Comparison of ENCODE assay signal across 27 cellular contexts in the genomic region with DNA sequence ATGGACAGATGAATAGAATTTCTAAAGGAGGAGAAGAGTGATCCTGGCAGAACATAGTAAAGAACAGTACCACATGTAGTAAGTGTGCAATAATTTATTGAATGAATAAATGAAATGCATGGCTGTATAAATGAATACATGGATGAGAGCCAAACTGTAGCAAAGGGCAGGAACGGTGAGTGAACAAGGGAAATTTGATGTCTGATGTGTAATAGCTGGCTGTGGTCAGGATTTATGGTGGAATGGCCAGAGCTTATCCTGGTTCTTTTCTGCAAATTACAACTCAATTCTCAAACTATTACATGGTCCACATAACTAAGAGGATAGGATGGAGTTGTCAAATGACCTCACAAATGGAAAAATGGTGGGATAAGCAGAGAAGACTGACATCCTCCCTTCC. TPM values are rescaled to one million over a fixed set of nuclear protein-coding genes. Genes with fewer than 3 reads are reported as not detected.
"Had no signal": no experiment of that assay in that cellular context is flagged by ENCODE, and none has a peak within 500 bp of the region (broad histone marks: within the 10 kb centered on the region; RNA-seq: fewer than 3 reads in every experiment).

No MANE protein-coding gene starts in this region.

- H3K36me3 ChIP-seq: cardiac muscle cell, SJCRH30, WERI-Rb-1 had no signal

- H3K4me3 ChIP-seq: cardiac muscle cell, PC-9, SJCRH30, SK-N-MC had no signal

- H3K27me3 ChIP-seq: cardiac muscle cell, SJCRH30 had no signal

- H3K27ac ChIP-seq: PC-9, SJCRH30, SK-N-MC, WERI-Rb-1 had no signal

- ATAC-seq: activated CD8-positive, alpha-beta memory T cell treated with anti-CD3 and anti-CD28 coated beads, Interleukin-2, amount 10 ng/mL, durations not matched to agents 7 days and 5 days; activated naive CD8-positive, alpha-beta T cell treated with anti-CD3 and anti-CD28 coated beads, Interleukin-2, amount 50 U/mL, for 24 hours had no signal

- DNase-seq: activated CD4-positive, alpha-beta memory T cell treated with anti-CD3 and anti-CD28 coated beads, Interleukin-2, amount 10 ng/mL, durations not matched to agents 7 days and 5 days; activated CD4-positive, alpha-beta T cell treated with anti-CD3 and anti-CD28 coated beads for 1 hour; activated CD4-positive, alpha-beta T cell treated with anti-CD3 and anti-CD28 coated beads for 48 hours; activated CD4-positive, CD25-positive, alpha-beta regulatory T cell; activated CD8-positive, alpha-beta memory T cell treated with anti-CD3 and anti-CD28 coated beads for 24 hours; activated CD8-positive, alpha-beta memory T cell treated with anti-CD3 and anti-CD28 coated beads, Interleukin-2, amount 10 ng/mL, durations not matched to agents 7 days and 5 days; activated CD8-positive, alpha-beta memory T cell treated with anti-CD3 and anti-CD28 coated beads, Interleukin-2, amount 50 U/mL, for 48 hours; activated effector memory CD4-positive, alpha-beta T cell treated with Interleukin-2 at 50 U/mL for 16 hours; activated naive CD4-positive, alpha-beta T cell treated with anti-CD3 and anti-CD28 coated beads, Interleukin-2, amount 10 ng/mL, durations not matched to agents 7 days and 5 days; activated naive CD8-positive, alpha-beta T cell treated with anti-CD3 and anti-CD28 coated beads, Interleukin-2, amount 50 U/mL, for 24 hours; activated T-cell treated with anti-CD3 and anti-CD28 coated beads, Interleukin-2, amount 50 U/mL, for 48 hours; amniotic stem cell; aorta; NCI-H1105; NCI-H1417 treated with DMSO at 0.1 percent for 48 hours; NCI-H187 treated with DMSO at 0.1 percent for 48 hours; NCI-H2081; NCI-H345; NCI-H524 treated with DMSO at 0.1 percent for 48 hours; Right ventricle myocardium superior; SJCRH30; T1000; WERI-Rb-1 had no signal

RNA-seq across cellular contexts. Expression of a gene that starts 43.2 kb away (rescaled TPM):
- total RNA-seq: activated CD8-positive, alpha-beta memory T cell treated with anti-CD3 and anti-CD28 coated beads, Interleukin-2, amount 10 ng/mL, durations not matched to agents 7 days and 5 days; T-helper 2 cell treated with Interferon-gamma antibody and Interleukin-4, amounts not matched to agents 100 ng/mL and 5 ng/mL, for 36 hours had no signal
